ENCODE assay signal across 10 cellular contexts in the genomic region with DNA sequence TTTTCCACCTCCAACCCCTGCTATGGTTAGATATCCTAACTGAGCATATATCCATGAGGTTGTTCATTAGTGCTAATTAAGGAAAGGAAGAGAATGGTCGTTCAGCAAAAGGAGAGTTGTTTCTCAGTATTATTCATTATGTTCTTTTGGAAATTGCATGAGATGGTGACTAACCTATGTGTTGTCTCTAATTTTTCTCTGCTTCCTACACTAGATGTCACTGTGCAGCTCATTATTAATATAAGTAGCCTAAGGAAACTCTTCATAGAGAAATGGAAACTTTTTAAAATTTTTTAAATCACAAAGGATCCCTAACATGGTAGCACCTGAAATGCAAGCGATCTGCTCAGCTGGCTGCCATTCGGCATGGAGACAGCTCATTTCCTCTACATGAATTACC.
DNase-seq lines count a peak whose midpoint lies in the region; ATAC-seq and TF ChIP-seq lines count a peak whose summit lies in the region.
"Had no signal": no experiment of that assay in that cellular context is flagged by ENCODE, and none has a peak within 500 bp of the region (broad histone marks: within the 10 kb centered on the region; RNA-seq: fewer than 3 reads in every experiment).

No MANE protein-coding gene starts in this region.

- no peak for ATAC-seq in left cardiac atrium
- no peak for ATAC-seq in upper lobe of left lung (ENCODE audit: low FRiP score in 2 of 2)

- DNase-seq in left ventricle myocardium inferior = no peak
- no peak for DNase-seq in left cardiac atrium
- DNase-seq in SW480 (ENCODE audit: low spot score) = peak; percentile 29
- peak; percentile 50 for DNase-seq in fibroblast of pulmonary artery (ENCODE audit: low read depth)
- DNase-seq in uterus = no peak
- DNase-seq in effector memory CD4-positive, alpha-beta T cell = no peak
- DNase-seq in upper lobe of left lung = no peak
- no peak for DNase-seq in posterior vena cava (ENCODE audit: low spot score)
- DNase-seq: activated CD4-positive, alpha-beta T cell treated with anti-CD3 and anti-CD28 coated beads for 1 hour; nucleus accumbens had no signal

- TF ChIP-seq POLR2A in uterus (IDR thresholded peaks at IDR 0.05) (no peak), upper lobe of left lung (IDR thresholded peaks at IDR 0.05) (no peak)

- H3K9me3 ChIP-seq in left ventricle myocardium inferior (replicated peaks) (no peaks in the 10 kb centered on the region), uterus (no peaks in the 10 kb centered on the region), upper lobe of left lung (no peaks in the 10 kb centered on the region)
- H3K9me3 ChIP-seq in effector memory CD4-positive, alpha-beta T cell (ENCODE audit: control insufficient read depth, low read length) = no peaks in the 10 kb centered on the region

- TF ChIP-seq CTCF in left ventricle myocardium inferior (IDR thresholded peaks at IDR 0.05; ENCODE audit: borderline replicate concordance) = peak; percentile 43
- TF ChIP-seq CTCF in fibroblast of pulmonary artery (IDR thresholded peaks at IDR 0.05; ENCODE audit: low read length, missing control alignments) = peak; percentile 37
- TF ChIP-seq CTCF in uterus (IDR thresholded peaks at IDR 0.05) = peak in 3 of 4 experiments; percentile 13 to 39 (median 28)
- no peak for TF ChIP-seq CTCF in upper lobe of left lung (IDR thresholded peaks at IDR 0.05)

- H3K27me3 ChIP-seq in left ventricle myocardium inferior (ENCODE audit: low read depth) = no peaks in the 10 kb centered on the region
- H3K27me3 ChIP-seq in uterus = no peaks in the 10 kb centered on the region
- H3K27me3 ChIP-seq in effector memory CD4-positive, alpha-beta T cell (replicated peaks; ENCODE audit: control insufficient read depth, insufficient read depth, low read length, poor library complexity, severe bottlenecking) = no peaks in the 10 kb centered on the region
- no peaks in the 10 kb centered on the region for H3K27me3 ChIP-seq in upper lobe of left lung

- H3K4me3 ChIP-seq in left ventricle myocardium inferior = no peak overlapping the region
- H3K4me3 ChIP-seq in fibroblast of pulmonary artery (replicated peaks; ENCODE audit: low read depth, low read length) = no peak overlapping the region
- H3K4me3 ChIP-seq in uterus = no peak overlapping the region
- no peak overlapping the region for H3K4me3 ChIP-seq in effector memory CD4-positive, alpha-beta T cell (ENCODE audit: insufficient read depth, low read depth, low read length, poor library complexity, severe bottlenecking)
- H3K4me3 ChIP-seq in upper lobe of left lung = no peak overlapping the region

- 31 to 32% methylated on average over 3 of the region's 3 CpGs for WGBS in upper lobe of left lung, 2 donors

- no peak for TF ChIP-seq EP300 in upper lobe of left lung (IDR thresholded peaks at IDR 0.05)

- H3K4me1 ChIP-seq in left ventricle myocardium inferior = no peaks in the 10 kb centered on the region
- H3K4me1 ChIP-seq in uterus = no peaks in the 10 kb centered on the region
- no peaks in the 10 kb centered on the region for H3K4me1 ChIP-seq in effector memory CD4-positive, alpha-beta T cell (ENCODE audit: control insufficient read depth, insufficient read depth, low read length, poor library complexity, severe bottlenecking)
- no peaks in the 10 kb centered on the region for H3K4me1 ChIP-seq in upper lobe of left lung

- intact Hi-C loops in left ventricle myocardium inferior (cut with micrococcal nuclease) (no loop called here), left cardiac atrium (cut with DNase I) (no loop called here), uterus (cut with DNase I; ENCODE audit: low total_unique reads) (no loop called here), posterior vena cava (cut with DNase I) (no loop called here)

- H3K27ac ChIP-seq in left ventricle myocardium inferior (replicated peaks) = no peak overlapping the region
- H3K27ac ChIP-seq in uterus = peak overlapping the region in 1 of 2 donors; percentile 41
- no peak overlapping the region for H3K27ac ChIP-seq in effector memory CD4-positive, alpha-beta T cell (ENCODE audit: insufficient read depth, low read length, poor library complexity, severe bottlenecking)
- no peak overlapping the region for H3K27ac ChIP-seq in upper lobe of left lung

- H3K36me3 ChIP-seq in left ventricle myocardium inferior (no peaks in the 10 kb centered on the region), uterus (no peaks in the 10 kb centered on the region), upper lobe of left lung (no peaks in the 10 kb centered on the region)
- no peaks in the 10 kb centered on the region for H3K36me3 ChIP-seq in effector memory CD4-positive, alpha-beta T cell (ENCODE audit: control insufficient read depth, insufficient read depth, low read length)

Comparison
In these comparisons a context has a peak if more than half of its experiments do, and no peak if none do; other contexts are left out.
1. DNase-seq: peak in SW480 (single experiment) and fibroblast of pulmonary artery (single experiment); none in left ventricle myocardium inferior (single experiment), left cardiac atrium (single experiment), uterus (0 of 2), effector memory CD4-positive, alpha-beta T cell (0 of 3), upper lobe of left lung (0 of 2) and posterior vena cava (single experiment).
2. CTCF ChIP-seq: peak in left ventricle myocardium inferior (single experiment), fibroblast of pulmonary artery (single experiment) and uterus (3 of 4); none in upper lobe of left lung (0 of 6).